In genomic region chr22:50039669-50040458, GRCh38 we compare ENCODE assay signal across 22 cellular contexts. TPM values are rescaled to one million over a fixed set of nuclear protein-coding genes. Genes with fewer than 3 reads are reported as not detected.
DNase-seq lines count a peak whose midpoint lies in the region; ATAC-seq, FAIRE-seq and TF ChIP-seq lines count a peak whose summit lies in the region.
"Had no signal": no experiment of that assay in that cellular context is flagged by ENCODE, and none has a peak within 500 bp of the region (broad histone marks: within the 10 kb centered on the region; RNA-seq: fewer than 3 reads in every experiment).

No MANE protein-coding gene starts in this region.

- no peak for ATAC-seq in effector memory CD8-positive, alpha-beta T cell (replicated peaks)
- ATAC-seq: HCT116 had no signal

- DNase-seq in GM12891 (ENCODE audit: insufficient read length, low spot score) (no peak), HTR-8/SVneo (ENCODE audit: insufficient read length, low spot score) (no peak), endothelial cell of umbilical vein (ENCODE audit: low read depth, low spot score) (no peak), sigmoid colon (peak; percentile 57), mammary epithelial cell (no peak), COR-L47 (lab: John Stamatoyannopoulos, UW) (no peak)
- DNase-seq in effector memory CD8-positive, alpha-beta T cell: no peak
- DNase-seq: BE2C, EL, GM23248, Kasumi-1, NCI-H1417, NCI-H1694 treated with DMSO at 0.1 percent for 48 hours, NCI-H2081 treated with DMSO at 0.1 percent for 48 hours, NCI-H2171 treated with DMSO at 0.1 percent for 48 hours, NCI-H446, NCI-H526, Peyer's patch had no signal

- H3K9ac ChIP-seq in endothelial cell of umbilical vein (replicated peaks; ENCODE audit: extremely low read depth, insufficient read depth, low read length) (no peak overlapping the region), mammary epithelial cell (ENCODE audit: insufficient read depth, low read length) (no peak overlapping the region)
- H3K9ac ChIP-seq: GM23248 had no signal

- TF ChIP-seq POLR2A in GM12891 (IDR thresholded peaks at IDR 0.05; ENCODE audit: low read depth, low read length) (no peak), endothelial cell of umbilical vein (IDR thresholded peaks at IDR 0.05; ENCODE audit: low read depth, low read length) (no peak), sigmoid colon (IDR thresholded peaks at IDR 0.05) (no peak)

- H3K79me2 ChIP-seq in endothelial cell of umbilical vein (ENCODE audit: control insufficient read depth, insufficient read depth, low read length) (no peaks in the 10 kb centered on the region), mammary epithelial cell (ENCODE audit: insufficient read depth, low read length) (no peaks in the 10 kb centered on the region)

- H3K9me3 Mint-ChIP-seq in effector memory CD8-positive, alpha-beta T cell: peaks cover 0 to 1% of the 10 kb centered on the region in 2 donors

- no peaks in the 10 kb centered on the region for H3K4me1 ChIP-seq in endothelial cell of umbilical vein (ENCODE audit: control insufficient read depth, extremely low read depth, insufficient read depth, low read length)
- no peaks in the 10 kb centered on the region for H3K4me1 ChIP-seq in sigmoid colon
- H3K4me1 ChIP-seq in mammary epithelial cell (ENCODE audit: insufficient read depth, low read length): no peaks in the 10 kb centered on the region
- H3K4me1 ChIP-seq: BE2C, Peyer's patch had no signal

- intact Hi-C loops in endothelial cell of umbilical vein (cut with micrococcal nuclease) (no loop called here), sigmoid colon (cut with DNase I) (no loop called here), mammary epithelial cell (cut with micrococcal nuclease) (no loop called here)

- H3K4me3 Mint-ChIP-seq in effector memory CD8-positive, alpha-beta T cell: no peak overlapping the region

- H3K36me3 ChIP-seq in endothelial cell of umbilical vein (ENCODE audit: control insufficient read depth in 2 of 2, extremely low read depth in 1 of 2, insufficient read depth in 2 of 2, low read length in 2 of 2): no peaks in the 10 kb centered on the region
- no peaks in the 10 kb centered on the region for H3K36me3 ChIP-seq in sigmoid colon
- no peaks in the 10 kb centered on the region for H3K36me3 ChIP-seq in mammary epithelial cell (ENCODE audit: insufficient read depth, low read length)
- H3K36me3 ChIP-seq: BE2C, Peyer's patch had no signal

- H3K4me3 ChIP-seq in endothelial cell of umbilical vein (replicated peaks in 1 of 3; ENCODE audit: insufficient read depth in 1 of 3, low read depth in 1 of 3, low read length in 3 of 3): no peak overlapping the region
- H3K4me3 ChIP-seq in sigmoid colon: no peak overlapping the region
- no peak overlapping the region for H3K4me3 ChIP-seq in mammary epithelial cell (replicated peaks in 1 of 3; ENCODE audit: insufficient read depth in 1 of 3, low read depth in 2 of 3, low read length in 3 of 3)
- H3K4me3 ChIP-seq: GM23248, Peyer's patch had no signal

- H4K20me1 ChIP-seq in endothelial cell of umbilical vein (replicated peaks; ENCODE audit: control insufficient read depth, extremely low read depth, insufficient read depth, low read length): no peaks in the 10 kb centered on the region
- no peaks in the 10 kb centered on the region for H4K20me1 ChIP-seq in mammary epithelial cell (ENCODE audit: insufficient read depth, low read length)

- dilution Hi-C loops in endothelial cell of umbilical vein (cut with MboI; ENCODE audit: extremely low pct_ligation_motif_present, low sequenced_read_pairs) (no loop called here), mammary epithelial cell (cut with HindIII; ENCODE audit: low sequenced_read_pairs) (loop anchor here (5.0 kb wide), 1 partner anchor 42 kb away; no protein-coding TSS in a partner anchor)

- TF ChIP-seq CTCF in endothelial cell of umbilical vein (IDR thresholded peaks at IDR 0.05; ENCODE audit: extremely low read depth in 1 of 2, insufficient read depth in 1 of 2, low read depth in 1 of 2, low read length in 2 of 2) (no peak), sigmoid colon (IDR thresholded peaks at IDR 0.05) (no peak), mammary epithelial cell (conservative IDR thresholded peaks at IDR 0.05 in 1 of 2, IDR thresholded peaks at IDR 0.05 in 1 of 2; ENCODE audit: extremely low read depth in 1 of 2, insufficient read depth in 1 of 2, low read depth in 1 of 2, low read length in 2 of 2) (no peak)

- no peak overlapping the region for H3K27ac Mint-ChIP-seq in effector memory CD8-positive, alpha-beta T cell

- 92 to 95% methylated on average over 29 of the region's 29 CpGs for WGBS in sigmoid colon, 2 donors
- WGBS in mammary epithelial cell (ENCODE audit: low coverage, missing lambda C conversion rate): 78% methylated on average over 24 of the region's 29 CpGs

- in situ Hi-C loops in mammary epithelial cell (cut with MboI; ENCODE audit: low sequenced_read_pairs in 2 of 2): loop anchor here (10.0 to 25.0 kb wide), 2 partner anchors 275 to 278 kb away; no protein-coding TSS in a partner anchor

- peaks cover 5 to 14% of the 10 kb centered on the region in 2 donors for H3K4me1 Mint-ChIP-seq in effector memory CD8-positive, alpha-beta T cell (ENCODE audit: low read depth in 2 of 2)

- H3K36me3 Mint-ChIP-seq in effector memory CD8-positive, alpha-beta T cell (ENCODE audit: insufficient read depth): no peaks in the 10 kb centered on the region

- peak; percentile 57 for FAIRE-seq in GM12891 (lab: Jason Lieb, UNC)
- peak; percentile 89 for FAIRE-seq in HTR-8/SVneo (lab: Jason Lieb, UNC)
- FAIRE-seq in endothelial cell of umbilical vein (lab: Jason Lieb, UNC): no peak

- H3K9me1 ChIP-seq in endothelial cell of umbilical vein (replicated peaks; ENCODE audit: control insufficient read depth, extremely low read depth, insufficient read depth, low read length): no peaks in the 10 kb centered on the region

- H3K4me2 ChIP-seq in endothelial cell of umbilical vein (ENCODE audit: insufficient read depth, low read length) (no peak overlapping the region), mammary epithelial cell (ENCODE audit: insufficient read depth, low read depth, low read length) (no peak overlapping the region)

- H2AFZ ChIP-seq in endothelial cell of umbilical vein (ENCODE audit: low read depth, low read length): no peak overlapping the region
- H2AFZ ChIP-seq in mammary epithelial cell (ENCODE audit: low read depth, low read length): no peak overlapping the region
- H2AFZ ChIP-seq: GM23248 had no signal

- H3K9me3 ChIP-seq in endothelial cell of umbilical vein (replicated peaks; ENCODE audit: control insufficient read depth, insufficient read depth, low read length) (no peaks in the 10 kb centered on the region), sigmoid colon (peaks cover 0 to 8% (median 5%) of the 10 kb centered on the region in 4 donors), mammary epithelial cell (replicated peaks; ENCODE audit: insufficient read depth, low read length) (peaks cover 8% of the 10 kb centered on the region)
- H3K9me3 ChIP-seq: BE2C, Peyer's patch had no signal

- POLR2A ChIA-PET in endothelial cell of umbilical vein (lab: Charles Lee): no interaction called here

- CTCF ChIA-PET in endothelial cell of umbilical vein (lab: Charles Lee) (interaction anchor here (2.0 kb wide), 1 partner anchor 9 kb away, joined by 8 read pairs; no protein-coding TSS in a partner anchor), mammary epithelial cell (lab: Charles Lee; ENCODE audit: low non-redundant PET) (no interaction called here)

- H3K27me3 Mint-ChIP-seq in effector memory CD8-positive, alpha-beta T cell: peaks cover 26 to 37% of the 10 kb centered on the region in 2 donors

- BruUV-seq in endothelial cell of umbilical vein (replicated peaks; lab: Mats Ljungman, UMichigan) (no TSS peak), mammary epithelial cell (replicated peaks; lab: Mats Ljungman, UMichigan) (no TSS peak)

- H3K27me3 ChIP-seq in endothelial cell of umbilical vein (ENCODE audit: control insufficient read depth in 2 of 2, insufficient read depth in 2 of 2, low read length in 2 of 2): no peaks in the 10 kb centered on the region
- H3K27me3 ChIP-seq in sigmoid colon: peaks cover 0 to 13% (median 0%) of the 10 kb centered on the region in 3 donors
- no peaks in the 10 kb centered on the region for H3K27me3 ChIP-seq in mammary epithelial cell (ENCODE audit: insufficient read depth, low read length)
- H3K27me3 ChIP-seq: BE2C, Peyer's patch had no signal

- no peak overlapping the region for H3K27ac ChIP-seq in endothelial cell of umbilical vein (ENCODE audit: insufficient read depth, low read depth, low read length)
- H3K27ac ChIP-seq in sigmoid colon: no peak overlapping the region
- H3K27ac ChIP-seq in mammary epithelial cell (ENCODE audit: insufficient read depth, low read depth, low read length): no peak overlapping the region
- H3K27ac ChIP-seq: GM23248, Peyer's patch had no signal

- no peak for TF ChIP-seq EP300 in sigmoid colon (IDR thresholded peaks at IDR 0.05)

RNA-seq across cellular contexts. Expression of gene TTLL8, which starts 18.2 kb away (rescaled TPM):
- polyA plus RNA-seq in GM12891 (2012; ENCODE audit: low read depth, missing spikeins): 0.04 TPM
- total RNA-seq in endothelial cell of umbilical vein (not detected in 2 replicates), sigmoid colon (not detected), mammary epithelial cell (not detected)
- polyA plus RNA-seq in endothelial cell of umbilical vein (not detected in 2 replicates), sigmoid colon (not detected), mammary epithelial cell (not detected)
- not detected in 2 replicates for polyA plus RNA-seq in endothelial cell of umbilical vein (2011; cell fraction: cytosol; rRNA removed)
- polyA plus RNA-seq in endothelial cell of umbilical vein (2011; cell fraction: nucleus; rRNA removed): not detected in 2 replicates
- not detected in 2 replicates for polyA plus RNA-seq in endothelial cell of umbilical vein (2012)
- polyA minus RNA-seq in endothelial cell of umbilical vein (not detected in 2 replicates), mammary epithelial cell (not detected)
- not detected for polyA minus RNA-seq in endothelial cell of umbilical vein (2011; cell fraction: cytosol; rRNA and poly(A)+ RNA removed)
- not detected in 2 replicates for polyA minus RNA-seq in endothelial cell of umbilical vein (2011; cell fraction: nucleus; rRNA and poly(A)+ RNA removed)
- total RNA-seq: A673, GM23248, MCF 10A, Peyer's patch, SK-MEL-5 had no signal
- polyA plus RNA-seq: GM23248 had no signal

RNA-seq across cellular contexts. Expression of gene IL17REL, which starts 27.3 kb away (rescaled TPM):
- polyA plus RNA-seq in GM12891 (2012; ENCODE audit: low read depth, missing spikeins): 0.05 TPM
- total RNA-seq in endothelial cell of umbilical vein (0.12 and 0.15 TPM in 2 replicates), sigmoid colon (not detected), mammary epithelial cell (not detected)
- polyA plus RNA-seq in endothelial cell of umbilical vein (0.06 TPM in 2 replicates), sigmoid colon (1 to 10 TPM in 1 of 3 donors, not detected in 2; 1.6 TPM), mammary epithelial cell (not detected)
- polyA plus RNA-seq in endothelial cell of umbilical vein (2011; cell fraction: cytosol; rRNA removed): not detected in 2 replicates
- 0.26 and 0.28 TPM in 2 replicates for polyA plus RNA-seq in endothelial cell of umbilical vein (2011; cell fraction: nucleus; rRNA removed)
- 0.04 TPM in 1 of 2 replicates, not detected in the other for polyA plus RNA-seq in endothelial cell of umbilical vein (2012)
- polyA minus RNA-seq in endothelial cell of umbilical vein (0.06 TPM in 1 of 2 replicates, not detected in the other), mammary epithelial cell (not detected)
- not detected for polyA minus RNA-seq in endothelial cell of umbilical vein (2011; cell fraction: cytosol; rRNA and poly(A)+ RNA removed)
- polyA minus RNA-seq in endothelial cell of umbilical vein (2011; cell fraction: nucleus; rRNA and poly(A)+ RNA removed): 0.14 TPM in 1 of 2 replicates, not detected in the other
- total RNA-seq: A673, GM23248, MCF 10A, SK-MEL-5 had no signal
- polyA plus RNA-seq: GM23248 had no signal

RNA-seq across cellular contexts. Expression of gene MLC1, which starts 45.4 kb away (rescaled TPM):
- 0.80 TPM for polyA plus RNA-seq in GM12891 (2012; ENCODE audit: low read depth, missing spikeins)
- total RNA-seq in endothelial cell of umbilical vein (not detected in 2 replicates), sigmoid colon (under 1 TPM in 2 of 4 donors, not detected in 2; 0.14 to 0.16 TPM), mammary epithelial cell (under 1 TPM in 1 of 2 donors, not detected in 1; 0.50 TPM)
- polyA plus RNA-seq in endothelial cell of umbilical vein (not detected in 2 replicates), sigmoid colon (under 1 TPM in 1 of 3 donors, not detected in 2; 0.23 TPM), mammary epithelial cell (0.02 TPM)
- polyA plus RNA-seq in endothelial cell of umbilical vein (2011; cell fraction: cytosol; rRNA removed): not detected in 2 replicates
- not detected in 2 replicates for polyA plus RNA-seq in endothelial cell of umbilical vein (2011; cell fraction: nucleus; rRNA removed)
- not detected in 2 replicates for polyA plus RNA-seq in endothelial cell of umbilical vein (2012)
- polyA minus RNA-seq in endothelial cell of umbilical vein (not detected in 2 replicates), mammary epithelial cell (not detected)
- polyA minus RNA-seq in endothelial cell of umbilical vein (2011; cell fraction: cytosol; rRNA and poly(A)+ RNA removed): not detected
- polyA minus RNA-seq in endothelial cell of umbilical vein (2011; cell fraction: nucleus; rRNA and poly(A)+ RNA removed): not detected in 2 replicates
- total RNA-seq: GM23248, MCF 10A, Peyer's patch, SK-MEL-5 had no signal
- polyA plus RNA-seq: GM23248 had no signal

RNA-seq across cellular contexts. Expression of gene MOV10L1, which starts 49.9 kb away (rescaled TPM):
- polyA plus RNA-seq in GM12891 (2012; ENCODE audit: low read depth, missing spikeins): 0.06 TPM
- 35.4 and 37.6 TPM in 2 replicates for total RNA-seq in endothelial cell of umbilical vein
- 27.6 and 32.0 TPM in 2 replicates for polyA plus RNA-seq in endothelial cell of umbilical vein
- polyA plus RNA-seq in endothelial cell of umbilical vein (2011; cell fraction: cytosol; rRNA removed): 10.3 and 14.5 TPM in 2 replicates
- polyA plus RNA-seq in endothelial cell of umbilical vein (2011; cell fraction: nucleus; rRNA removed): 162 and 167 TPM in 2 replicates
- 18.8 and 20.2 TPM in 2 replicates for polyA plus RNA-seq in endothelial cell of umbilical vein (2012)
- polyA minus RNA-seq in endothelial cell of umbilical vein: 33.0 and 37.0 TPM in 2 replicates
- polyA minus RNA-seq in endothelial cell of umbilical vein (2011; cell fraction: cytosol; rRNA and poly(A)+ RNA removed): not detected
- 62.2 and 68.7 TPM in 2 replicates for polyA minus RNA-seq in endothelial cell of umbilical vein (2011; cell fraction: nucleus; rRNA and poly(A)+ RNA removed)
- total RNA-seq in sigmoid colon: 1 to 10 TPM in 3 of 4 donors, under 1 TPM in 1; 0.82 to 5.6 (median 2.6) TPM
- under 1 TPM in 1 of 3 donors, not detected in 2; 0.47 TPM for polyA plus RNA-seq in sigmoid colon
- total RNA-seq in mammary epithelial cell: under 1 TPM in 1 of 2 donors, not detected in 1; 0.33 TPM
- not detected for polyA plus RNA-seq in mammary epithelial cell
- not detected for polyA minus RNA-seq in mammary epithelial cell
- total RNA-seq: A673, GM23248, MCF 10A had no signal
- polyA plus RNA-seq: GM23248 had no signal
